Comparison of ENCODE assay signal across 20 cellular contexts in the genomic region with DNA sequence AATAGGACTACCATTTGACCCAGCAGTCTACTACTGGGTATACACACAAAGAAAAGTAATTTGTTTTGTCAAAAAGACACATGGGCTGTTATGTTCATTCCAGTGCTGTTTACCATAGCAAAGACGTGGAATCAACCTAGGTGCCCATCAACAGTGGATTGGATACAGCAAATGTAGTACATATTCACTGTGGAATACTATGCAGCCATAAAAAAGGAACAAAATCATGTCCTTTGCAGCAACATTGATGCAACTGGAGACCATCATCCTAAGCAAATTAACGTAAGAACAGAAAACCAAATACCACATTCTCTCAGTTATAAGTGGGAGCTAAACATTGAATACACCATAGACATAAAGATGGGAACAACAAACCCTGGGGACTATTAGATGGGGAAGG. TPM values are rescaled to one million over a fixed set of nuclear protein-coding genes. Genes with fewer than 3 reads are reported as not detected.
A peak's percentile ranks its signal among the peaks of the same experiment; 100 is the strongest.
DNase-seq lines count a peak whose midpoint lies in the region; ATAC-seq, FAIRE-seq and TF ChIP-seq lines count a peak whose summit lies in the region.
"Had no signal": no experiment of that assay in that cellular context is flagged by ENCODE, and none has a peak within 500 bp of the region (broad histone marks: within the 10 kb centered on the region; RNA-seq: fewer than 3 reads in every experiment).

No MANE protein-coding gene starts in this region.

- WGBS in K562 (ENCODE audit: insufficient coverage, low coverage, missing lambda C conversion rate) = 47% methylated on average over 2 of the region's 2 CpGs
- WGBS in hepatocyte (ENCODE audit: low lambda C conversion rate, missing lambda C conversion rate) = 95% methylated on average over 2 of the region's 2 CpGs

- POLR2A ChIA-PET in HEK293 (lab: Yijun Ruan, JAX) (no interaction called here), K562 (lab: Yijun Ruan, JAX) (interaction anchor here (0.9 to 1.2 kb wide), 2 partner anchors 9 to 11 kb away, joined by 4 to 5 read pairs; no protein-coding TSS in a partner anchor)

- BruUV-seq in K562 (replicated peaks; lab: Mats Ljungman, UMichigan) = no TSS peak

- H3K27me3 ChIP-seq in K562 (ENCODE audit: control insufficient read depth in 2 of 2, insufficient read depth in 2 of 2, low read length in 2 of 2) (no peaks in the 10 kb centered on the region), hepatocyte (no peaks in the 10 kb centered on the region)
- H3K27me3 ChIP-seq: BLaER1 treated with 17β-estradiol and CSF1 and Interleukin-3, amounts not matched to agents 10 nM and 100 nM had no signal

- in situ Hi-C loops in K562 (cut with MboI) = no loop called here

- TF ChIP-seq POLR2A in K562 (conservative IDR thresholded peaks at IDR 0.05) (no peak), GM18505 (IDR thresholded peaks at IDR 0.05; ENCODE audit: borderline replicate concordance, extremely low read depth, insufficient read depth, insufficient read length) (no peak)

- no peaks in the 10 kb centered on the region for H3K9me1 ChIP-seq in K562 (ENCODE audit: control insufficient read depth, insufficient read depth, low read length)

- H2AFZ ChIP-seq in K562 (ENCODE audit: low read depth, low read length) = no peak overlapping the region
- no peak overlapping the region for H2AFZ ChIP-seq in hepatocyte

- no peak for TF ChIP-seq EP300 in K562 (IDR thresholded peaks at IDR 0.05; ENCODE audit: low read length)

- CTCF ChIA-PET in HEK293 (lab: Yijun Ruan, JAX) (interaction anchor here (0.6 kb wide), 3 partner anchors 19 to 342 kb away, joined by 3 to 5 read pairs (median 4); no protein-coding TSS in a partner anchor), K562 (lab: Yijun Ruan, JAX; ENCODE audit: low intra/inter-chr PET ratio) (no interaction called here)

- H3K79me2 ChIP-seq in K562 (ENCODE audit: control insufficient read depth, insufficient read depth, low read length) (peaks cover 4% of the 10 kb centered on the region; the same call in 1 of the 3 replicates), hepatocyte (peaks cover 47% of the 10 kb centered on the region)

- H3K9me3 ChIP-seq in HEK293 (ENCODE audit: control insufficient read depth, insufficient read depth, low read depth, low read length) (no peaks in the 10 kb centered on the region), K562 (replicated peaks; ENCODE audit: control insufficient read depth, insufficient read depth, low read depth, low read length) (no peaks in the 10 kb centered on the region), hepatocyte (ENCODE audit: low read depth) (no peaks in the 10 kb centered on the region)
- H3K9me3 ChIP-seq: Caco-2 had no signal

- no peak overlapping the region for H3K9ac ChIP-seq in K562 (ENCODE audit: insufficient read depth in 1 of 2, low read depth in 2 of 2, low read length in 2 of 2)
- H3K9ac ChIP-seq: BLaER1 treated with 17β-estradiol and CSF1 and Interleukin-3, amounts not matched to agents 10 nM and 100 nM had no signal

- H3K4me3 ChIP-seq in HEK293 (ENCODE audit: low read depth, low read length) = no peak overlapping the region
- no peak overlapping the region for H3K4me3 ChIP-seq in K562
- no peak overlapping the region for H3K4me3 ChIP-seq in hepatocyte
- H3K4me3 ChIP-seq: BLaER1 treated with 17β-estradiol and CSF1 and Interleukin-3, amounts not matched to agents 10 nM and 100 nM had no signal

- no peaks in the 10 kb centered on the region for H3K9me2 ChIP-seq in hepatocyte (replicated peaks; ENCODE audit: insufficient read depth)

- no peak for TF ChIP-seq RAD21 in K562 (CRISPR knock-in tag; conservative IDR thresholded peaks at IDR 0.05 in 1 of 2, IDR thresholded peaks at IDR 0.05 in 1 of 2)

- DNase-seq in K562 (ENCODE audit: extremely low read depth in 1 of 4, low spot score in 3 of 4) = no peak
- no peak for DNase-seq in urothelium cell line (ENCODE audit: low spot score)
- no peak for DNase-seq in hepatocyte (ENCODE audit: low spot score)
- DNase-seq: 8988T; AML-193; Caco-2; Calu3; CD4-positive, alpha-beta T cell; CD8-positive, alpha-beta T cell; DMS79 treated with DMSO at 0.1 percent for 48 hours; GF-D8 had no signal

- intact Hi-C loops in K562 (cut with micrococcal nuclease) = loop anchor here (10.0 kb wide), 1 partner anchor 314 kb away; no protein-coding TSS in a partner anchor

- no peak overlapping the region for H3K27ac ChIP-seq in HEK293 (ENCODE audit: extremely low read depth, low read depth, low read length)
- H3K27ac ChIP-seq in K562 (ENCODE audit: extremely low read depth, low read depth, low read length) = no peak overlapping the region
- no peak overlapping the region for H3K27ac ChIP-seq in hepatocyte
- H3K27ac ChIP-seq: BLaER1 treated with 17β-estradiol and CSF1 and Interleukin-3, amounts not matched to agents 10 nM and 100 nM; C4-2B had no signal

- no peaks in the 10 kb centered on the region for H3K4me1 ChIP-seq in HEK293 (ENCODE audit: control insufficient read depth, insufficient read depth, low read length)
- H3K4me1 ChIP-seq in K562 (replicated peaks in 1 of 2; ENCODE audit: control insufficient read depth in 2 of 2, insufficient read depth in 2 of 2, low read length in 2 of 2) = no peaks in the 10 kb centered on the region
- H3K4me1 ChIP-seq in hepatocyte (ENCODE audit: insufficient read depth) = no peaks in the 10 kb centered on the region
- H3K4me1 ChIP-seq: BLaER1 treated with 17β-estradiol and CSF1 and Interleukin-3, amounts not matched to agents 10 nM and 100 nM; Caco-2 had no signal

- no peak for ATAC-seq in K562
- no peak for ATAC-seq in GM18505 (IDR thresholded peaks at IDR 0.05; ENCODE audit: unreplicated experiment)
- no peak for ATAC-seq in GM21515 (IDR thresholded peaks at IDR 0.05; ENCODE audit: unreplicated experiment)
- ATAC-seq: CD8-positive, alpha-beta T cell had no signal

- FAIRE-seq in K562 (lab: Jason Lieb, UNC) (no peak), urothelium cell line (lab: Jason Lieb, UNC) (peak; percentile 42)
- FAIRE-seq: A204.1, D721Med, G401.6, GM18507 had no signal

- H3K36me3 ChIP-seq in HEK293 (ENCODE audit: control insufficient read depth in 2 of 2, insufficient read depth in 1 of 2, low read length in 2 of 2) = peaks cover 0 to 4% of the 10 kb centered on the region in 2 experiments; a peak in 1 of 3 replicates
- H3K36me3 ChIP-seq in K562 (ENCODE audit: control insufficient read depth, insufficient read depth, low read length) = no peaks in the 10 kb centered on the region
- H3K36me3 ChIP-seq in hepatocyte (replicated peaks; ENCODE audit: insufficient read depth, low read depth) = no peaks in the 10 kb centered on the region

- TF ChIP-seq CTCF in HEK293 (tag by site-specific recombination; IDR thresholded peaks at IDR 0.05) (no peak), K562 (IDR thresholded peaks at IDR 0.05 in 2 of 3, conservative IDR thresholded peaks at IDR 0.05 in 1 of 3; ENCODE audit: insufficient read depth in 2 of 3, low read depth in 1 of 3, low read length in 3 of 3) (no peak), hepatocyte (IDR thresholded peaks at IDR 0.05; ENCODE audit: poor library complexity) (no peak)

- H4K20me1 ChIP-seq in K562 (replicated peaks; ENCODE audit: control insufficient read depth, insufficient read depth, low read length) (peaks cover 5% of the 10 kb centered on the region; the same call in 1 of the 2 replicates), hepatocyte (ENCODE audit: insufficient read depth, poor library complexity, severe bottlenecking) (no peaks in the 10 kb centered on the region)

- H3K4me2 ChIP-seq in K562 (ENCODE audit: insufficient read depth, low read length) (no peak overlapping the region), hepatocyte (no peak overlapping the region)
- H3K4me2 ChIP-seq: BLaER1 treated with 17β-estradiol and CSF1 and Interleukin-3, amounts not matched to agents 10 nM and 100 nM had no signal

TF ChIP-seq in HEK293, 187 proteins besides CTCF, POLR2A, EP300 and RAD21 (continues in another document):
- TF ChIP-seq ZFHX2 (tag by site-specific recombination; conservative IDR thresholded peaks at IDR 0.05) (no peak), KLF9 (tag by site-specific recombination; IDR thresholded peaks at IDR 0.05; ENCODE audit: low read depth) (no peak), KLF1 (tag by site-specific recombination; IDR thresholded peaks at IDR 0.05) (no peak)
- TF ChIP-seq, protein P1, sequence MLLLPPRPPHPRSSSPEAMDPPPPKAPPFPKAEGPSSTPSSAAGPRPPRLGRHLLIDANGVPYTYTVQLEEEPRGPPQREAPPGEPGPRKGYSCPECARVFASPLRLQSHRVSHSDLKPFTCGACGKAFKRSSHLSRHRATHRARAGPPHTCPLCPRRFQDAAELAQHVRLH (tag by site-specific recombination; IDR thresholded peaks at IDR 0.05) = 0 out of 2 replicates have a peak, but pooled peaks have one; percentile 49

TF ChIP-seq in K562, 482 proteins besides CTCF, POLR2A, EP300 and RAD21:
- TF ChIP-seq ZNF79 (CRISPR knock-in tag; IDR thresholded peaks at IDR 0.05; ENCODE audit: low read depth) (no peak), ZNF146 (CRISPR knock-in tag; IDR thresholded peaks at IDR 0.05; ENCODE audit: unreplicated experiment) (peak; percentile 91), RBM25 (IDR thresholded peaks at IDR 0.05; ENCODE audit: low read depth, low read length, severe bottlenecking) (peak; percentile 64)

RNA-seq across cellular contexts. Expression of a gene that starts 25.8 kb away (rescaled TPM):
- total RNA-seq in K562 (2011; cell fraction: chromatin; rRNA removed; ENCODE audit: low replicate concordance) = 29.5 and 78.5 TPM in 2 replicates
- 13.3 and 17.1 TPM in 2 replicates for total RNA-seq in K562 (2011; cell fraction: nucleolus; rRNA removed)
- total RNA-seq in K562 (2011; cell fraction: nucleoplasm; rRNA removed) = 24.4 and 47.7 TPM in 2 replicates
- total RNA-seq in K562 (2014; rRNA removed) (9.2 and 11.7 TPM in 2 replicates), K562 (2014; rRNA removed; fragmentation: Illumina TruSeq; extraction: Trizol) (16.1 and 19.4 TPM in 2 replicates), K562 (2015; rRNA removed; fragmentation: Illumina TruSeq; extraction: Trizol) (11.8 and 11.9 TPM in 2 replicates), K562 (2021) (13.1 and 14.1 TPM in 2 replicates), hepatocyte (63.7 and 69.0 TPM in 2 replicates)
- polyA plus RNA-seq in K562 (2011; rRNA removed) (11.0 and 11.3 TPM in 2 replicates), K562 (2014; fragmentation: Illumina TruSeq; extraction: Trizol) (8.4 and 12.1 TPM in 2 replicates), K562 (2014; fragmentation: Nextera tagmentation; extraction: Ambion mirVana) (10 to 100 TPM in 1 of 2 experiments, 1 to 10 TPM in 1; 9.0 to 19.5 TPM), K562 (2014; rRNA removed) (4.9 and 5.5 TPM in 2 replicates), hepatocyte (75.2 and 92.6 TPM in 2 replicates)
- 3.3 and 6.0 TPM in 2 replicates for polyA plus RNA-seq in K562 (2011; cell fraction: cytosol; rRNA removed)
- polyA plus RNA-seq in K562 (2011; cell fraction: nucleus; rRNA removed) = 20.7 and 22.6 TPM in 2 replicates
- 6.8 and 8.0 TPM in 2 replicates for polyA plus RNA-seq in K562 (2012)
- polyA minus RNA-seq in K562 (2011; rRNA and poly(A)+ RNA removed) = 47.2 and 54.4 TPM in 2 replicates
- 12.4 and 15.3 TPM in 2 replicates for polyA minus RNA-seq in K562 (2011; cell fraction: cytosol; rRNA and poly(A)+ RNA removed)
- 55.9 and 71.1 TPM in 2 replicates for polyA minus RNA-seq in K562 (2011; cell fraction: nucleus; rRNA and poly(A)+ RNA removed)
